11 cellular contexts compared by ENCODE assay signal in genomic region chr22:47994899-47995573, GRCh38.
DNase-seq lines count a peak whose midpoint lies in the region; TF ChIP-seq lines count a peak whose summit lies in the region.
"Had no signal": no experiment of that assay in that cellular context is flagged by ENCODE, and none has a peak within 500 bp of the region (broad histone marks: within the 10 kb centered on the region; RNA-seq: fewer than 3 reads in every experiment).

No MANE protein-coding gene starts in this region.

- H3K36me3 Mint-ChIP-seq in type B pancreatic cell = no peaks in the 10 kb centered on the region
- H3K36me3 Mint-ChIP-seq: CD8-positive, alpha-beta T cell had no signal

- no TSS peak for BruUV-seq in OCI-LY7 (replicated peaks; lab: Mats Ljungman, UMichigan)

- peak; percentile 29 for DNase-seq in NCI-H1694 (lab: John Stamatoyannopoulos, UW)
- no peak for DNase-seq in OCI-LY7 (ENCODE audit: low spot score)
- peak; percentile 69 for DNase-seq in mesenteric fat pad (ENCODE audit: low spot score)
- peak; percentile 58 for DNase-seq in type B pancreatic cell (ENCODE audit: extremely low spot score, unreplicated experiment)
- DNase-seq in SIG-M5 treated with dmso at 0.1 percent for 504 hours (lab: John Stamatoyannopoulos, UW; ENCODE audit: unreplicated experiment) = no peak
- no peak for DNase-seq in activated CD8-positive, alpha-beta memory T cell treated with anti-CD3 and anti-CD28 coated beads for 24 hours
- no peak for DNase-seq in GM19238 (ENCODE audit: insufficient read length, low spot score)
- DNase-seq: CD8-positive, alpha-beta T cell had no signal

- POLR2A ChIA-PET in OCI-LY7 (lab: Charles Lee) = interaction anchor here (0.5 to 2.3 kb wide), 4 partner anchors 8 to 83 kb away, joined by 3 to 10 read pairs (median 6); no protein-coding TSS in a partner anchor

- peak overlapping the region; percentile 83 for H3K27ac ChIP-seq in OCI-LY7 (ENCODE audit: low read depth, low read length, poor library complexity, severe bottlenecking)
- H3K27ac ChIP-seq: BLaER1 treated with 17β-estradiol and CSF1 and Interleukin-3, amounts not matched to agents 10 nM and 100 nM had no signal

- no peaks in the 10 kb centered on the region for H3K4me1 Mint-ChIP-seq in type B pancreatic cell (ENCODE audit: unreplicated experiment)

- intact Hi-C loops in OCI-LY7 (cut with micrococcal nuclease; ENCODE audit: unreplicated experiment) = loop anchor here (5.0 kb wide), 1 partner anchor 497 kb away; no protein-coding TSS in a partner anchor

- peak overlapping the region; percentile 59; the same call in 1 of the 2 replicates for H3K4me2 ChIP-seq in OCI-LY7 (ENCODE audit: low read length)
- H3K4me2 ChIP-seq: BLaER1 treated with 17β-estradiol and CSF1 and Interleukin-3, amounts not matched to agents 10 nM and 100 nM had no signal

- no peak overlapping the region for H2AFZ ChIP-seq in OCI-LY7 (ENCODE audit: low read length)

- H3K79me2 ChIP-seq in OCI-LY7 (ENCODE audit: insufficient read depth, low read depth, low read length) = no peaks in the 10 kb centered on the region

- no peaks in the 10 kb centered on the region for H3K9me2 ChIP-seq in OCI-LY7 (ENCODE audit: insufficient read depth, low read length)

- H3K4me3 ChIP-seq in OCI-LY7 (ENCODE audit: low read depth, low read length, poor library complexity, severe bottlenecking) = no peak overlapping the region
- H3K4me3 ChIP-seq: BLaER1 treated with 17β-estradiol and CSF1 and Interleukin-3, amounts not matched to agents 10 nM and 100 nM; HAP-1 had no signal

- no peaks in the 10 kb centered on the region for H4K20me1 ChIP-seq in OCI-LY7 (ENCODE audit: insufficient read depth, low read length)
- H4K20me1 ChIP-seq: BLaER1 treated with 17β-estradiol and CSF1 and Interleukin-3, amounts not matched to agents 10 nM and 100 nM had no signal

- CTCF ChIA-PET in OCI-LY7 (lab: Charles Lee; ENCODE audit: unreplicated experiment) = no interaction called here

- peaks cover 37% of the 10 kb centered on the region for H3K4me1 ChIP-seq in OCI-LY7 (ENCODE audit: insufficient read depth, low read length, poor library complexity, severe bottlenecking)
- H3K4me1 ChIP-seq: BLaER1 treated with 17β-estradiol and CSF1 and Interleukin-3, amounts not matched to agents 10 nM and 100 nM; HAP-1 had no signal

- no peaks in the 10 kb centered on the region for H3K9me3 Mint-ChIP-seq in type B pancreatic cell
- H3K9me3 Mint-ChIP-seq: CD8-positive, alpha-beta T cell had no signal

- H3K27ac Mint-ChIP-seq in type B pancreatic cell = no peak overlapping the region
- H3K27ac Mint-ChIP-seq: B cell; CD8-positive, alpha-beta T cell had no signal

- H3K36me3 ChIP-seq in OCI-LY7 (ENCODE audit: insufficient read depth, low read length) = no peaks in the 10 kb centered on the region
- H3K36me3 ChIP-seq: BLaER1 treated with 17β-estradiol and CSF1 and Interleukin-3, amounts not matched to agents 10 nM and 100 nM; HAP-1 had no signal

- H3K9me3 ChIP-seq in OCI-LY7 (ENCODE audit: low read length) = no peaks in the 10 kb centered on the region; the same call in 1 of the 2 replicates
- H3K9me3 ChIP-seq: HAP-1 had no signal

- H3K4me3 Mint-ChIP-seq in type B pancreatic cell = no peak overlapping the region
- H3K4me3 Mint-ChIP-seq: B cell; CD8-positive, alpha-beta T cell had no signal

- H3K27me3 Mint-ChIP-seq in type B pancreatic cell = no peaks in the 10 kb centered on the region

- TF ChIP-seq CTCF in OCI-LY7 (conservative IDR thresholded peaks at IDR 0.05; ENCODE audit: low read length) = no peak
- no peak for TF ChIP-seq CTCF in type B pancreatic cell (conservative IDR thresholded peaks at IDR 0.05)

Comparison
In these comparisons a context has a peak if more than half of its experiments do, and no peak if none do; other contexts are left out.
1. DNase-seq: peak in NCI-H1694 (single experiment), mesenteric fat pad (single experiment) and type B pancreatic cell (single experiment); none in OCI-LY7 (single experiment), SIG-M5 treated with dmso at 0.1 percent for 504 hours (single experiment), activated CD8-positive, alpha-beta memory T cell treated with anti-CD3 and anti-CD28 coated beads for 24 hours (single experiment) and GM19238 (single experiment).